Comparison of ENCODE assay signal across 8 cellular contexts in genomic region chr10:69222157-69223027, GRCh38. TPM values are rescaled to one million over a fixed set of nuclear protein-coding genes. Genes with fewer than 3 reads are reported as not detected.
DNase-seq lines count a peak whose midpoint lies in the region; ATAC-seq, FAIRE-seq and TF ChIP-seq lines count a peak whose summit lies in the region.

No MANE protein-coding gene starts in this region.

- peak; percentile 94 for ATAC-seq in HG02884 (IDR thresholded peaks at IDR 0.05; ENCODE audit: unreplicated experiment)

- H4K20me1 ChIP-seq in endothelial cell of umbilical vein (replicated peaks; ENCODE audit: control insufficient read depth, extremely low read depth, insufficient read depth, low read length) = no peaks in the 10 kb centered on the region

- H3K36me3 ChIP-seq in endothelial cell of umbilical vein (ENCODE audit: control insufficient read depth in 2 of 2, extremely low read depth in 1 of 2, insufficient read depth in 2 of 2, low read length in 2 of 2) (no peaks in the 10 kb centered on the region), tibial artery (no peaks in the 10 kb centered on the region)

- H3K27ac Mint-ChIP-seq in activated CD4-positive, alpha-beta memory T cell treated with anti-CD3 and anti-CD28 coated beads, Interleukin-2, amount 10 ng/mL, durations not matched to agents 7 days and 5 days = peak overlapping the region; percentile 88
- peak overlapping the region; percentile 78 for H3K27ac Mint-ChIP-seq in nephron progenitor cell

- peak; percentile 94 for FAIRE-seq in GM18507 (lab: Jason Lieb, UNC)
- peak; percentile 72 for FAIRE-seq in endothelial cell of umbilical vein (lab: Jason Lieb, UNC)

- H3K9me3 ChIP-seq in endothelial cell of umbilical vein (replicated peaks; ENCODE audit: control insufficient read depth, insufficient read depth, low read length) = no peaks in the 10 kb centered on the region
- H3K9me3 ChIP-seq in tibial artery = no peaks in the 10 kb centered on the region

- H3K9ac ChIP-seq in endothelial cell of umbilical vein (replicated peaks; ENCODE audit: extremely low read depth, insufficient read depth, low read length) = no peak overlapping the region

- H3K27me3 ChIP-seq in endothelial cell of umbilical vein (ENCODE audit: control insufficient read depth in 2 of 2, insufficient read depth in 2 of 2, low read length in 2 of 2) (no peaks in the 10 kb centered on the region), tibial artery (peaks cover 0 to 24% of the 10 kb centered on the region in 2 donors)

- no TSS peak for BruUV-seq in endothelial cell of umbilical vein (replicated peaks; lab: Mats Ljungman, UMichigan)

- H3K36me3 Mint-ChIP-seq in activated CD4-positive, alpha-beta memory T cell treated with anti-CD3 and anti-CD28 coated beads, Interleukin-2, amount 10 ng/mL, durations not matched to agents 7 days and 5 days (ENCODE audit: low read depth) = no peaks in the 10 kb centered on the region
- no peaks in the 10 kb centered on the region for H3K36me3 Mint-ChIP-seq in nephron progenitor cell (ENCODE audit: low read depth)

- no peak overlapping the region for H3K4me3 ChIP-seq in AG09309 (ENCODE audit: control insufficient read depth, low read depth, low read length)
- no peak overlapping the region for H3K4me3 ChIP-seq in endothelial cell of umbilical vein (replicated peaks in 1 of 3; ENCODE audit: insufficient read depth in 1 of 3, low read depth in 1 of 3, low read length in 3 of 3)
- H3K4me3 ChIP-seq in tibial artery = no peak overlapping the region

- peak overlapping the region; percentile 23 for H3K4me2 ChIP-seq in endothelial cell of umbilical vein (ENCODE audit: insufficient read depth, low read length)

- intact Hi-C loops in endothelial cell of umbilical vein (cut with micrococcal nuclease) (loop anchor here (2.0 to 5.0 kb wide), 3 partner anchors 98 to 234 kb away; partner anchors contain the start of genes KIFBP and VPS26A), tibial artery (cut with DNase I; ENCODE audit: low total_unique reads) (no loop called here)

- DNase-seq in AG09309 (ENCODE audit: low read depth) (no peak), GM18507 (ENCODE audit: extremely low spot score, insufficient read length, low read depth) (peak; percentile 76), NCI-H2227 treated with DMSO at 0.1 percent for 48 hours (lab: John Stamatoyannopoulos, UW) (peak; percentile 0), endothelial cell of umbilical vein (ENCODE audit: low read depth, low spot score) (peak; percentile 73), nephron progenitor cell (no peak), tibial artery (no peak)
- DNase-seq in activated CD4-positive, alpha-beta memory T cell treated with anti-CD3 and anti-CD28 coated beads, Interleukin-2, amount 10 ng/mL, durations not matched to agents 7 days and 5 days = peak; percentile 90

- POLR2A ChIA-PET in activated CD4-positive, alpha-beta memory T cell treated with anti-CD3 and anti-CD28 coated beads, Interleukin-2, amount 10 ng/mL, durations not matched to agents 7 days and 5 days (lab: Charles Lee) = interaction anchor here (0.6 to 1.7 kb wide), 14 partner anchors 9 to 266 kb away, joined by 3 to 12 read pairs (median 3); partner anchors contain the start of genes DDX21 and SUPV3L1
- POLR2A ChIA-PET in endothelial cell of umbilical vein (lab: Charles Lee) = no interaction called here

- no peaks in the 10 kb centered on the region for H3K9me1 ChIP-seq in endothelial cell of umbilical vein (replicated peaks; ENCODE audit: control insufficient read depth, extremely low read depth, insufficient read depth, low read length)

- CTCF ChIA-PET in activated CD4-positive, alpha-beta memory T cell treated with anti-CD3 and anti-CD28 coated beads, Interleukin-2, amount 10 ng/mL, durations not matched to agents 7 days and 5 days (lab: Charles Lee) = interaction anchor here (0.6 to 1.8 kb wide), 6 partner anchors 9 to 185 kb away, joined by 3 to 20 read pairs (median 4); no protein-coding TSS in a partner anchor
- CTCF ChIA-PET in endothelial cell of umbilical vein (lab: Charles Lee) = interaction anchor here (0.6 to 1.0 kb wide), 2 partner anchors 11 to 13 kb away, joined by 3 read pairs; no protein-coding TSS in a partner anchor

- TF ChIP-seq POLR2A in endothelial cell of umbilical vein (IDR thresholded peaks at IDR 0.05; ENCODE audit: low read depth, low read length) = no peak

- H3K4me3 Mint-ChIP-seq in activated CD4-positive, alpha-beta memory T cell treated with anti-CD3 and anti-CD28 coated beads, Interleukin-2, amount 10 ng/mL, durations not matched to agents 7 days and 5 days = peak overlapping the region; percentile 58
- no peak overlapping the region for H3K4me3 Mint-ChIP-seq in nephron progenitor cell

- TF ChIP-seq CTCF in AG09309 (IDR thresholded peaks at IDR 0.05; ENCODE audit: control insufficient read depth, insufficient read depth, low read depth, low read length, missing control alignments) = peak; percentile 69
- peak; percentile 60 to 69 for TF ChIP-seq CTCF in endothelial cell of umbilical vein (IDR thresholded peaks at IDR 0.05; ENCODE audit: extremely low read depth in 1 of 2, insufficient read depth in 1 of 2, low read depth in 1 of 2, low read length in 2 of 2)
- TF ChIP-seq CTCF in nephron progenitor cell (IDR thresholded peaks at IDR 0.05) = peak; percentile 68
- TF ChIP-seq CTCF in tibial artery (IDR thresholded peaks at IDR 0.05) = peak; percentile 39 to 55

- dilution Hi-C loops in endothelial cell of umbilical vein (cut with MboI; ENCODE audit: extremely low pct_ligation_motif_present, low sequenced_read_pairs) = no loop called here

- no peaks in the 10 kb centered on the region for H3K79me2 ChIP-seq in endothelial cell of umbilical vein (ENCODE audit: control insufficient read depth, insufficient read depth, low read length)

- peaks cover 67% of the 10 kb centered on the region for H3K4me1 Mint-ChIP-seq in activated CD4-positive, alpha-beta memory T cell treated with anti-CD3 and anti-CD28 coated beads, Interleukin-2, amount 10 ng/mL, durations not matched to agents 7 days and 5 days
- peaks cover 51% of the 10 kb centered on the region for H3K4me1 Mint-ChIP-seq in nephron progenitor cell

- peaks cover 22% of the 10 kb centered on the region for H3K4me1 ChIP-seq in endothelial cell of umbilical vein (ENCODE audit: control insufficient read depth, extremely low read depth, insufficient read depth, low read length)
- peaks cover 0 to 10% (median 0%) of the 10 kb centered on the region in 4 donors for H3K4me1 ChIP-seq in tibial artery

- H3K9me3 Mint-ChIP-seq in activated CD4-positive, alpha-beta memory T cell treated with anti-CD3 and anti-CD28 coated beads, Interleukin-2, amount 10 ng/mL, durations not matched to agents 7 days and 5 days = no peaks in the 10 kb centered on the region
- H3K9me3 Mint-ChIP-seq in nephron progenitor cell = no peaks in the 10 kb centered on the region

- H2AFZ ChIP-seq in endothelial cell of umbilical vein (ENCODE audit: low read depth, low read length) = peak overlapping the region; percentile 79

- no peaks in the 10 kb centered on the region for H3K27me3 Mint-ChIP-seq in activated CD4-positive, alpha-beta memory T cell treated with anti-CD3 and anti-CD28 coated beads, Interleukin-2, amount 10 ng/mL, durations not matched to agents 7 days and 5 days
- peaks cover 19% of the 10 kb centered on the region for H3K27me3 Mint-ChIP-seq in nephron progenitor cell (ENCODE audit: low read depth, poor library complexity)

- H3K27ac ChIP-seq in endothelial cell of umbilical vein (ENCODE audit: insufficient read depth, low read depth, low read length) (peak overlapping the region; percentile 3), tibial artery (no peak overlapping the region)

TF ChIP-seq in endothelial cell of umbilical vein, 7 proteins besides CTCF, POLR2A, EP300 and RAD21 (continues in another document):
- no peak for TF ChIP-seq MAX (IDR thresholded peaks at IDR 0.05; ENCODE audit: insufficient read depth, insufficient read length)

RNA-seq across cellular contexts. Expression of gene HKDC1, which starts 2.3 kb away (rescaled TPM):
- 1 to 10 TPM; 4.1 to 4.2 TPM for total RNA-seq in activated CD4-positive, alpha-beta memory T cell treated with anti-CD3 and anti-CD28 coated beads, Interleukin-2, amount 10 ng/mL, durations not matched to agents 7 days and 5 days
- 0.18 TPM in 1 of 2 replicates, not detected in the other for total RNA-seq in endothelial cell of umbilical vein
- not detected in 2 replicates for polyA plus RNA-seq in endothelial cell of umbilical vein
- not detected in 2 replicates for polyA plus RNA-seq in endothelial cell of umbilical vein (2011; cell fraction: cytosol; rRNA removed)
- 0.11 TPM in 1 of 2 replicates, not detected in the other for polyA plus RNA-seq in endothelial cell of umbilical vein (2011; cell fraction: nucleus; rRNA removed)
- 0.12 and 0.21 TPM in 2 replicates for polyA plus RNA-seq in endothelial cell of umbilical vein (2012)
- not detected in 2 replicates for polyA minus RNA-seq in endothelial cell of umbilical vein
- polyA minus RNA-seq in endothelial cell of umbilical vein (2011; cell fraction: cytosol; rRNA and poly(A)+ RNA removed) = 0.92 TPM
- not detected in 2 replicates for polyA minus RNA-seq in endothelial cell of umbilical vein (2011; cell fraction: nucleus; rRNA and poly(A)+ RNA removed)

RNA-seq across cellular contexts. Expression of gene SUPV3L1, which starts 42.4 kb away (rescaled TPM):
- total RNA-seq in activated CD4-positive, alpha-beta memory T cell treated with anti-CD3 and anti-CD28 coated beads, Interleukin-2, amount 10 ng/mL, durations not matched to agents 7 days and 5 days = 10 to 100 TPM; 34.6 to 39.1 TPM
- 30.0 and 30.4 TPM in 2 replicates for total RNA-seq in endothelial cell of umbilical vein
- 18.6 and 21.8 TPM in 2 replicates for polyA plus RNA-seq in endothelial cell of umbilical vein
- polyA plus RNA-seq in endothelial cell of umbilical vein (2011; cell fraction: cytosol; rRNA removed) = 20.9 and 24.1 TPM in 2 replicates
- 47.8 and 71.1 TPM in 2 replicates for polyA plus RNA-seq in endothelial cell of umbilical vein (2011; cell fraction: nucleus; rRNA removed)
- 25.6 TPM in 2 replicates for polyA plus RNA-seq in endothelial cell of umbilical vein (2012)
- 16.9 and 31.4 TPM in 2 replicates for polyA minus RNA-seq in endothelial cell of umbilical vein
- 53.9 TPM for polyA minus RNA-seq in endothelial cell of umbilical vein (2011; cell fraction: cytosol; rRNA and poly(A)+ RNA removed)
- 26.0 and 30.1 TPM in 2 replicates for polyA minus RNA-seq in endothelial cell of umbilical vein (2011; cell fraction: nucleus; rRNA and poly(A)+ RNA removed)

RNA-seq across cellular contexts. Expression of gene HK1, which starts 55.9 kb away (rescaled TPM):
- total RNA-seq in activated CD4-positive, alpha-beta memory T cell treated with anti-CD3 and anti-CD28 coated beads, Interleukin-2, amount 10 ng/mL, durations not matched to agents 7 days and 5 days = 100 to 1,000 TPM; 142 to 146 TPM
- total RNA-seq in endothelial cell of umbilical vein = 120 and 121 TPM in 2 replicates
- polyA plus RNA-seq in endothelial cell of umbilical vein = 35.9 and 50.8 TPM in 2 replicates
- polyA plus RNA-seq in endothelial cell of umbilical vein (2011; cell fraction: cytosol; rRNA removed) = 44.9 and 54.6 TPM in 2 replicates
- polyA plus RNA-seq in endothelial cell of umbilical vein (2011; cell fraction: nucleus; rRNA removed) = 54.9 and 58.1 TPM in 2 replicates
- polyA plus RNA-seq in endothelial cell of umbilical vein (2012) = 120 TPM in 2 replicates
- 97.6 and 101 TPM in 2 replicates for polyA minus RNA-seq in endothelial cell of umbilical vein
- polyA minus RNA-seq in endothelial cell of umbilical vein (2011; cell fraction: cytosol; rRNA and poly(A)+ RNA removed) = 3.4 TPM
- polyA minus RNA-seq in endothelial cell of umbilical vein (2011; cell fraction: nucleus; rRNA and poly(A)+ RNA removed) = 25.6 and 26.7 TPM in 2 replicates

Comparison
In these comparisons a context has a peak if more than half of its experiments do, and no peak if none do; other contexts are left out.
1. DNase-seq: peak in GM18507 (single experiment), NCI-H2227 treated with DMSO at 0.1 percent for 48 hours (single experiment), activated CD4-positive, alpha-beta memory T cell treated with anti-CD3 and anti-CD28 coated beads, Interleukin-2, amount 10 ng/mL, durations not matched to agents 7 days and 5 days (single experiment) and endothelial cell of umbilical vein (single experiment); none in AG09309 (single experiment), nephron progenitor cell (single experiment) and tibial artery (0 of 2).
2. Peak in every context shown above with its lines, with median percentiles within 50 percentile points of each other: CTCF ChIP-seq.